1 cellular context compared by ENCODE assay signal in the genomic region with DNA sequence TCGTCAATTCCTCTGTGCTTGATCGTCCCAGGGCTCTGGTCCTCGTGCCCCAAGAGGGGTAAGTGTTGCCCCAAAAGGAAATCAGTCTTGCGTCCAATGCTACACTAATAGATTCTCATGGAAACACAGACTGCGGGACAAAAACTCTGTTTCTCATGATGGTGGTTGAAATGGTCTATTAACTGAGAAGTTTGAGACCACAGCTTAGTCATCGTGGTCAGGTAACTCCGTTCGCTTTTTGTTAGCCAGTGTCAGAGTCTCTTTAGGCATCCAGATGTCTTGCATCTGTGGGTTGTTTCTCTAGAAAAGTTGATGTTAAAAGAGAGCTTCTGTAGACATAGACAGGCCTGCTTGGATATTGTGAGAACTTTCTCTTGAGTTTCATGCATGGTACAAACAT.
A peak's percentile ranks its signal among the peaks of the same experiment; 100 is the strongest.
TF ChIP-seq lines count a peak whose summit lies in the region.

No MANE protein-coding gene starts in this region.

TF ChIP-seq in GM12878, 131 proteins besides CTCF, POLR2A, EP300 and RAD21 (continued from another document):
- TF ChIP-seq, protein P1, sequence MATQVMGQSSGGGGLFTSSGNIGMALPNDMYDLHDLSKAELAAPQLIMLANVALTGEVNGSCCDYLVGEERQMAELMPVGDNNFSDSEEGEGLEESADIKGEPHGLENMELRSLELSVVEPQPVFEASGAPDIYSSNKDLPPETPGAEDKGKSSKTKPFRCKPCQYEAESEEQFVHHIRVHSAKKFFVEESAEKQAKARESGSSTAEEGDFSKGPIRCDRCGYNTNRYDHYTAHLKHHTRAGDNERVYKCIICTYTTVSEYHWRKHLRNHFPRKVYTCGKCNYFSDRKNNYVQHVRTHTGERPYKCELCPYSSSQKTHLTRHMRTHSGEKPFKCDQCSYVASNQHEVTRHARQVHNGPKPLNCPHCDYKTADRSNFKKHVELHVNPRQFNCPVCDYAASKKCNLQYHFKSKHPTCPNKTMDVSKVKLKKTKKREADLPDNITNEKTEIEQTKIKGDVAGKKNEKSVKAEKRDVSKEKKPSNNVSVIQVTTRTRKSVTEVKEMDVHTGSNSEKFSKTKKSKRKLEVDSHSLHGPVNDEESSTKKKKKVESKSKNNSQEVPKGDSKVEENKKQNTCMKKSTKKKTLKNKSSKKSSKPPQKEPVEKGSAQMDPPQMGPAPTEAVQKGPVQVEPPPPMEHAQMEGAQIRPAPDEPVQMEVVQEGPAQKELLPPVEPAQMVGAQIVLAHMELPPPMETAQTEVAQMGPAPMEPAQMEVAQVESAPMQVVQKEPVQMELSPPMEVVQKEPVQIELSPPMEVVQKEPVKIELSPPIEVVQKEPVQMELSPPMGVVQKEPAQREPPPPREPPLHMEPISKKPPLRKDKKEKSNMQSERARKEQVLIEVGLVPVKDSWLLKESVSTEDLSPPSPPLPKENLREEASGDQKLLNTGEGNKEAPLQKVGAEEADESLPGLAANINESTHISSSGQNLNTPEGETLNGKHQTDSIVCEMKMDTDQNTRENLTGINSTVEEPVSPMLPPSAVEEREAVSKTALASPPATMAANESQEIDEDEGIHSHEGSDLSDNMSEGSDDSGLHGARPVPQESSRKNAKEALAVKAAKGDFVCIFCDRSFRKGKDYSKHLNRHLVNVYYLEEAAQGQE (IDR thresholded peaks at IDR 0.05; ENCODE audit: low read depth, low read length), result no peak
- TF ChIP-seq ATF7 (IDR thresholded peaks at IDR 0.05; ENCODE audit: low read depth), result peak; percentile 53; the same call in 1 of the 2 replicates
- TF ChIP-seq ZNF622 (IDR thresholded peaks at IDR 0.05), result no peak
- peak; percentile 19; the same call in 1 of the 2 replicates for TF ChIP-seq TBL1XR1 (IDR thresholded peaks at IDR 0.05; ENCODE audit: low read depth, low read length)
- no peak for TF ChIP-seq ZSCAN29 (IDR thresholded peaks at IDR 0.05)
- TF ChIP-seq, protein P2, sequence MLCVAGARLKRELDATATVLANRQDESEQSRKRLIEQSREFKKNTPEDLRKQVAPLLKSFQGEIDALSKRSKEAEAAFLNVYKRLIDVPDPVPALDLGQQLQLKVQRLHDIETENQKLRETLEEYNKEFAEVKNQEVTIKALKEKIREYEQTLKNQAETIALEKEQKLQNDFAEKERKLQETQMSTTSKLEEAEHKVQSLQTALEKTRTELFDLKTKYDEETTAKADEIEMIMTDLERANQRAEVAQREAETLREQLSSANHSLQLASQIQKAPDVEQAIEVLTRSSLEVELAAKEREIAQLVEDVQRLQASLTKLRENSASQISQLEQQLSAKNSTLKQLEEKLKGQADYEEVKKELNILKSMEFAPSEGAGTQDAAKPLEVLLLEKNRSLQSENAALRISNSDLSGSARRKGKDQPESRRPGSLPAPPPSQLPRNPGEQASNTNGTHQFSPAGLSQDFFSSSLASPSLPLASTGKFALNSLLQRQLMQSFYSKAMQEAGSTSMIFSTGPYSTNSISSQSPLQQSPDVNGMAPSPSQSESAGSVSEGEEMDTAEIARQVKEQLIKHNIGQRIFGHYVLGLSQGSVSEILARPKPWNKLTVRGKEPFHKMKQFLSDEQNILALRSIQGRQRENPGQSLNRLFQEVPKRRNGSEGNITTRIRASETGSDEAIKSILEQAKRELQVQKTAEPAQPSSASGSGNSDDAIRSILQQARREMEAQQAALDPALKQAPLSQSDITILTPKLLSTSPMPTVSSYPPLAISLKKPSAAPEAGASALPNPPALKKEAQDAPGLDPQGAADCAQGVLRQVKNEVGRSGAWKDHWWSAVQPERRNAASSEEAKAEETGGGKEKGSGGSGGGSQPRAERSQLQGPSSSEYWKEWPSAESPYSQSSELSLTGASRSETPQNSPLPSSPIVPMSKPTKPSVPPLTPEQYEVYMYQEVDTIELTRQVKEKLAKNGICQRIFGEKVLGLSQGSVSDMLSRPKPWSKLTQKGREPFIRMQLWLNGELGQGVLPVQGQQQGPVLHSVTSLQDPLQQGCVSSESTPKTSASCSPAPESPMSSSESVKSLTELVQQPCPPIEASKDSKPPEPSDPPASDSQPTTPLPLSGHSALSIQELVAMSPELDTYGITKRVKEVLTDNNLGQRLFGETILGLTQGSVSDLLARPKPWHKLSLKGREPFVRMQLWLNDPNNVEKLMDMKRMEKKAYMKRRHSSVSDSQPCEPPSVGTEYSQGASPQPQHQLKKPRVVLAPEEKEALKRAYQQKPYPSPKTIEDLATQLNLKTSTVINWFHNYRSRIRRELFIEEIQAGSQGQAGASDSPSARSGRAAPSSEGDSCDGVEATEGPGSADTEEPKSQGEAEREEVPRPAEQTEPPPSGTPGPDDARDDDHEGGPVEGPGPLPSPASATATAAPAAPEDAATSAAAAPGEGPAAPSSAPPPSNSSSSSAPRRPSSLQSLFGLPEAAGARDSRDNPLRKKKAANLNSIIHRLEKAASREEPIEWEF (IDR thresholded peaks at IDR 0.05; ENCODE audit: insufficient replicate concordance, low read depth, low read length), result peak; percentile 64
- peak; percentile 75 to 83 for TF ChIP-seq IKZF2 (IDR thresholded peaks at IDR 0.05)
- no peak for TF ChIP-seq MLLT1 (IDR thresholded peaks at IDR 0.05)
- no peak for TF ChIP-seq TCF7 (IDR thresholded peaks at IDR 0.05; ENCODE audit: borderline replicate concordance)
- TF ChIP-seq MTA2 (IDR thresholded peaks at IDR 0.05; ENCODE audit: low read depth), result peak; percentile 88
- no peak for TF ChIP-seq IRF5 (IDR thresholded peaks at IDR 0.05; ENCODE audit: borderline replicate concordance)
- no peak for TF ChIP-seq ZNF592 (IDR thresholded peaks at IDR 0.05)
- TF ChIP-seq, protein P3, sequence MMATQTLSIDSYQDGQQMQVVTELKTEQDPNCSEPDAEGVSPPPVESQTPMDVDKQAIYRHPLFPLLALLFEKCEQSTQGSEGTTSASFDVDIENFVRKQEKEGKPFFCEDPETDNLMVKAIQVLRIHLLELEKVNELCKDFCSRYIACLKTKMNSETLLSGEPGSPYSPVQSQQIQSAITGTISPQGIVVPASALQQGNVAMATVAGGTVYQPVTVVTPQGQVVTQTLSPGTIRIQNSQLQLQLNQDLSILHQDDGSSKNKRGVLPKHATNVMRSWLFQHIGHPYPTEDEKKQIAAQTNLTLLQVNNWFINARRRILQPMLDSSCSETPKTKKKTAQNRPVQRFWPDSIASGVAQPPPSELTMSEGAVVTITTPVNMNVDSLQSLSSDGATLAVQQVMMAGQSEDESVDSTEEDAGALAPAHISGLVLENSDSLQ (IDR thresholded peaks at IDR 0.05), result peak; percentile 37; the same call in 1 of the 2 replicates
- no peak for TF ChIP-seq BCLAF1 (IDR thresholded peaks at IDR 0.05)
